Comparison of ENCODE assay signal across 1 cellular context in the genomic region with DNA sequence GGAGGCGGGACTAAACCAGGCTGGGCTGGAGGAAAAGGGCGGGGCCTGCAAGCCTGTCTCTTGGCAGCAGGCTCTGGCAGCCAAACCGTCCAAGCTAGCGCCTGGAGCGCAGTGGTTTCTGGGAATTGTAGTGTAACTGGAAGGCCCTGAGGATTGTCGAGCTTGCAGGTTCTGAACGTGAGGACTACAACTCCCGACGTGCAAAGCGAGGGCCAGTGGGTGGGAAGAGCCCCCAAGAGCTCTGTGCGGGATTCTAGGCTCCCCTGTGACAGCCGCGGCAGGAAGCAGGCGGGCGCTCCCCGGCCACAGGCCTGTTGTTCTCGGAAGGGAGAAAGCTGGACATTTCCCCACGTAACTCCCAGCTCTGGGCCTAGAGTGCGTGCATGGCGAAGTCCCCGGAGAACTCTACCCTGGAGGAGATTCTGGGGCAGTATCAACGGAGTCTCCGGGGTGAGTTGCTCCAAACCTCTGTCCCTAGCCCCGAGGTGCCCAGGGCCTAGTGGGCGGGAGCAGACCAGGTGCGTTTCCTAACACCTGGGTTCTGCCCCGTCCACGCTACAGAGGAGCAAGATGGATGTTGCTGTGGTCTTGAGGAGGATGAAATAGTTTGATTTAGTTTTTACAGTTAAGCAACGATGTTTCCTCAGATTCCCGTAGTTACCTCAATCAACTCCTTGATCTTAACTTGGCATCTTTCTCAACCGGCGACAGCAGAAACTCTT.
A peak's percentile ranks its signal among the peaks of the same experiment; 100 is the strongest.
TF ChIP-seq lines count a peak whose summit lies in the region.

A gene (plus strand): TSS at position 251 of the 722 bp plus-strand sequence. CDS start 133 bp downstream, at position 384.

TF ChIP-seq in K562, 482 proteins besides CTCF, POLR2A, EP300 and RAD21 (continued from another document and continues in another):
- TF ChIP-seq, protein P1, sequence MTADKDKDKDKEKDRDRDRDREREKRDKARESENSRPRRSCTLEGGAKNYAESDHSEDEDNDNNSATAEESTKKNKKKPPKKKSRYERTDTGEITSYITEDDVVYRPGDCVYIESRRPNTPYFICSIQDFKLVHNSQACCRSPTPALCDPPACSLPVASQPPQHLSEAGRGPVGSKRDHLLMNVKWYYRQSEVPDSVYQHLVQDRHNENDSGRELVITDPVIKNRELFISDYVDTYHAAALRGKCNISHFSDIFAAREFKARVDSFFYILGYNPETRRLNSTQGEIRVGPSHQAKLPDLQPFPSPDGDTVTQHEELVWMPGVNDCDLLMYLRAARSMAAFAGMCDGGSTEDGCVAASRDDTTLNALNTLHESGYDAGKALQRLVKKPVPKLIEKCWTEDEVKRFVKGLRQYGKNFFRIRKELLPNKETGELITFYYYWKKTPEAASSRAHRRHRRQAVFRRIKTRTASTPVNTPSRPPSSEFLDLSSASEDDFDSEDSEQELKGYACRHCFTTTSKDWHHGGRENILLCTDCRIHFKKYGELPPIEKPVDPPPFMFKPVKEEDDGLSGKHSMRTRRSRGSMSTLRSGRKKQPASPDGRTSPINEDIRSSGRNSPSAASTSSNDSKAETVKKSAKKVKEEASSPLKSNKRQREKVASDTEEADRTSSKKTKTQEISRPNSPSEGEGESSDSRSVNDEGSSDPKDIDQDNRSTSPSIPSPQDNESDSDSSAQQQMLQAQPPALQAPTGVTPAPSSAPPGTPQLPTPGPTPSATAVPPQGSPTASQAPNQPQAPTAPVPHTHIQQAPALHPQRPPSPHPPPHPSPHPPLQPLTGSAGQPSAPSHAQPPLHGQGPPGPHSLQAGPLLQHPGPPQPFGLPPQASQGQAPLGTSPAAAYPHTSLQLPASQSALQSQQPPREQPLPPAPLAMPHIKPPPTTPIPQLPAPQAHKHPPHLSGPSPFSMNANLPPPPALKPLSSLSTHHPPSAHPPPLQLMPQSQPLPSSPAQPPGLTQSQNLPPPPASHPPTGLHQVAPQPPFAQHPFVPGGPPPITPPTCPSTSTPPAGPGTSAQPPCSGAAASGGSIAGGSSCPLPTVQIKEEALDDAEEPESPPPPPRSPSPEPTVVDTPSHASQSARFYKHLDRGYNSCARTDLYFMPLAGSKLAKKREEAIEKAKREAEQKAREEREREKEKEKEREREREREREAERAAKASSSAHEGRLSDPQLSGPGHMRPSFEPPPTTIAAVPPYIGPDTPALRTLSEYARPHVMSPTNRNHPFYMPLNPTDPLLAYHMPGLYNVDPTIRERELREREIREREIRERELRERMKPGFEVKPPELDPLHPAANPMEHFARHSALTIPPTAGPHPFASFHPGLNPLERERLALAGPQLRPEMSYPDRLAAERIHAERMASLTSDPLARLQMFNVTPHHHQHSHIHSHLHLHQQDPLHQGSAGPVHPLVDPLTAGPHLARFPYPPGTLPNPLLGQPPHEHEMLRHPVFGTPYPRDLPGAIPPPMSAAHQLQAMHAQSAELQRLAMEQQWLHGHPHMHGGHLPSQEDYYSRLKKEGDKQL (CRISPR knock-in tag; IDR thresholded peaks at IDR 0.05; ENCODE audit: borderline replicate concordance) = no peak
- TF ChIP-seq ZNF584 (CRISPR knock-in tag; IDR thresholded peaks at IDR 0.05; ENCODE audit: low read depth) (no peak), ZKSCAN8 (CRISPR knock-in tag; IDR thresholded peaks at IDR 0.05) (no peak), EGR1 (conservative IDR thresholded peaks at IDR 0.05) (peak; percentile 88), ZEB2 (IDR thresholded peaks at IDR 0.05) (peak; percentile 94), ESRRB (CRISPR knock-in tag; IDR thresholded peaks at IDR 0.05; ENCODE audit: borderline replicate concordance) (0 out of 2 replicates have a peak, but pooled peaks have one; percentile 30), FOXA3 (CRISPR knock-in tag; conservative IDR thresholded peaks at IDR 0.05 in 1 of 2, IDR thresholded peaks at IDR 0.05 in 1 of 2) (no peak), GTF2F1 (IDR thresholded peaks at IDR 0.05; ENCODE audit: low read depth, low read length) (peak; percentile 62; the same call in 1 of the 2 replicates), PHF20 (IDR thresholded peaks at IDR 0.05; ENCODE audit: partially characterized antibody) (peak; percentile 83), ATF7 (IDR thresholded peaks at IDR 0.05) (peak; percentile 65), XRCC3 (IDR thresholded peaks at IDR 0.05) (no peak), ZNF239 (CRISPR knock-in tag; IDR thresholded peaks at IDR 0.05) (peak; percentile 42; the same call in 1 of the 2 replicates), SREBF2 (CRISPR knock-in tag; IDR thresholded peaks at IDR 0.05) (no peak), ELF2 (CRISPR knock-in tag; IDR thresholded peaks at IDR 0.05) (peak; percentile 52; the same call in 1 of the 2 replicates), ZNF316 (IDR thresholded peaks at IDR 0.05) (peak; percentile 96), RBM14 (IDR thresholded peaks at IDR 0.05; ENCODE audit: borderline replicate concordance, insufficient read depth, low read depth, low read length) (no peak), MECOM (CRISPR knock-in tag; IDR thresholded peaks at IDR 0.05) (no peak), TAF7 (tag; IDR thresholded peaks at IDR 0.05) (0 out of 2 replicates have a peak, but pooled peaks have one; percentile 34), MEIS2 (IDR thresholded peaks at IDR 0.05; ENCODE audit: partially characterized antibody) (peak; percentile 16), RCOR1 (IDR thresholded peaks at IDR 0.05; ENCODE audit: borderline replicate concordance in 1 of 2, low read depth in 2 of 2, low read length in 2 of 2) (0 out of 4 replicates have a peak, but pooled peaks of 1 of the 2 experiments have one; percentile 9), LEF1 (IDR thresholded peaks at IDR 0.05) (no peak), KDM5B (IDR thresholded peaks at IDR 0.05; ENCODE audit: insufficient replicate concordance, low read depth, low read length) (peak; percentile 73)
- TF ChIP-seq, protein P2, sequence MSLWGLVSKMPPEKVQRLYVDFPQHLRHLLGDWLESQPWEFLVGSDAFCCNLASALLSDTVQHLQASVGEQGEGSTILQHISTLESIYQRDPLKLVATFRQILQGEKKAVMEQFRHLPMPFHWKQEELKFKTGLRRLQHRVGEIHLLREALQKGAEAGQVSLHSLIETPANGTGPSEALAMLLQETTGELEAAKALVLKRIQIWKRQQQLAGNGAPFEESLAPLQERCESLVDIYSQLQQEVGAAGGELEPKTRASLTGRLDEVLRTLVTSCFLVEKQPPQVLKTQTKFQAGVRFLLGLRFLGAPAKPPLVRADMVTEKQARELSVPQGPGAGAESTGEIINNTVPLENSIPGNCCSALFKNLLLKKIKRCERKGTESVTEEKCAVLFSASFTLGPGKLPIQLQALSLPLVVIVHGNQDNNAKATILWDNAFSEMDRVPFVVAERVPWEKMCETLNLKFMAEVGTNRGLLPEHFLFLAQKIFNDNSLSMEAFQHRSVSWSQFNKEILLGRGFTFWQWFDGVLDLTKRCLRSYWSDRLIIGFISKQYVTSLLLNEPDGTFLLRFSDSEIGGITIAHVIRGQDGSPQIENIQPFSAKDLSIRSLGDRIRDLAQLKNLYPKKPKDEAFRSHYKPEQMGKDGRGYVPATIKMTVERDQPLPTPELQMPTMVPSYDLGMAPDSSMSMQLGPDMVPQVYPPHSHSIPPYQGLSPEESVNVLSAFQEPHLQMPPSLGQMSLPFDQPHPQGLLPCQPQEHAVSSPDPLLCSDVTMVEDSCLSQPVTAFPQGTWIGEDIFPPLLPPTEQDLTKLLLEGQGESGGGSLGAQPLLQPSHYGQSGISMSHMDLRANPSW (CRISPR knock-in tag; IDR thresholded peaks at IDR 0.05) = no peak
- TF ChIP-seq, protein P3, sequence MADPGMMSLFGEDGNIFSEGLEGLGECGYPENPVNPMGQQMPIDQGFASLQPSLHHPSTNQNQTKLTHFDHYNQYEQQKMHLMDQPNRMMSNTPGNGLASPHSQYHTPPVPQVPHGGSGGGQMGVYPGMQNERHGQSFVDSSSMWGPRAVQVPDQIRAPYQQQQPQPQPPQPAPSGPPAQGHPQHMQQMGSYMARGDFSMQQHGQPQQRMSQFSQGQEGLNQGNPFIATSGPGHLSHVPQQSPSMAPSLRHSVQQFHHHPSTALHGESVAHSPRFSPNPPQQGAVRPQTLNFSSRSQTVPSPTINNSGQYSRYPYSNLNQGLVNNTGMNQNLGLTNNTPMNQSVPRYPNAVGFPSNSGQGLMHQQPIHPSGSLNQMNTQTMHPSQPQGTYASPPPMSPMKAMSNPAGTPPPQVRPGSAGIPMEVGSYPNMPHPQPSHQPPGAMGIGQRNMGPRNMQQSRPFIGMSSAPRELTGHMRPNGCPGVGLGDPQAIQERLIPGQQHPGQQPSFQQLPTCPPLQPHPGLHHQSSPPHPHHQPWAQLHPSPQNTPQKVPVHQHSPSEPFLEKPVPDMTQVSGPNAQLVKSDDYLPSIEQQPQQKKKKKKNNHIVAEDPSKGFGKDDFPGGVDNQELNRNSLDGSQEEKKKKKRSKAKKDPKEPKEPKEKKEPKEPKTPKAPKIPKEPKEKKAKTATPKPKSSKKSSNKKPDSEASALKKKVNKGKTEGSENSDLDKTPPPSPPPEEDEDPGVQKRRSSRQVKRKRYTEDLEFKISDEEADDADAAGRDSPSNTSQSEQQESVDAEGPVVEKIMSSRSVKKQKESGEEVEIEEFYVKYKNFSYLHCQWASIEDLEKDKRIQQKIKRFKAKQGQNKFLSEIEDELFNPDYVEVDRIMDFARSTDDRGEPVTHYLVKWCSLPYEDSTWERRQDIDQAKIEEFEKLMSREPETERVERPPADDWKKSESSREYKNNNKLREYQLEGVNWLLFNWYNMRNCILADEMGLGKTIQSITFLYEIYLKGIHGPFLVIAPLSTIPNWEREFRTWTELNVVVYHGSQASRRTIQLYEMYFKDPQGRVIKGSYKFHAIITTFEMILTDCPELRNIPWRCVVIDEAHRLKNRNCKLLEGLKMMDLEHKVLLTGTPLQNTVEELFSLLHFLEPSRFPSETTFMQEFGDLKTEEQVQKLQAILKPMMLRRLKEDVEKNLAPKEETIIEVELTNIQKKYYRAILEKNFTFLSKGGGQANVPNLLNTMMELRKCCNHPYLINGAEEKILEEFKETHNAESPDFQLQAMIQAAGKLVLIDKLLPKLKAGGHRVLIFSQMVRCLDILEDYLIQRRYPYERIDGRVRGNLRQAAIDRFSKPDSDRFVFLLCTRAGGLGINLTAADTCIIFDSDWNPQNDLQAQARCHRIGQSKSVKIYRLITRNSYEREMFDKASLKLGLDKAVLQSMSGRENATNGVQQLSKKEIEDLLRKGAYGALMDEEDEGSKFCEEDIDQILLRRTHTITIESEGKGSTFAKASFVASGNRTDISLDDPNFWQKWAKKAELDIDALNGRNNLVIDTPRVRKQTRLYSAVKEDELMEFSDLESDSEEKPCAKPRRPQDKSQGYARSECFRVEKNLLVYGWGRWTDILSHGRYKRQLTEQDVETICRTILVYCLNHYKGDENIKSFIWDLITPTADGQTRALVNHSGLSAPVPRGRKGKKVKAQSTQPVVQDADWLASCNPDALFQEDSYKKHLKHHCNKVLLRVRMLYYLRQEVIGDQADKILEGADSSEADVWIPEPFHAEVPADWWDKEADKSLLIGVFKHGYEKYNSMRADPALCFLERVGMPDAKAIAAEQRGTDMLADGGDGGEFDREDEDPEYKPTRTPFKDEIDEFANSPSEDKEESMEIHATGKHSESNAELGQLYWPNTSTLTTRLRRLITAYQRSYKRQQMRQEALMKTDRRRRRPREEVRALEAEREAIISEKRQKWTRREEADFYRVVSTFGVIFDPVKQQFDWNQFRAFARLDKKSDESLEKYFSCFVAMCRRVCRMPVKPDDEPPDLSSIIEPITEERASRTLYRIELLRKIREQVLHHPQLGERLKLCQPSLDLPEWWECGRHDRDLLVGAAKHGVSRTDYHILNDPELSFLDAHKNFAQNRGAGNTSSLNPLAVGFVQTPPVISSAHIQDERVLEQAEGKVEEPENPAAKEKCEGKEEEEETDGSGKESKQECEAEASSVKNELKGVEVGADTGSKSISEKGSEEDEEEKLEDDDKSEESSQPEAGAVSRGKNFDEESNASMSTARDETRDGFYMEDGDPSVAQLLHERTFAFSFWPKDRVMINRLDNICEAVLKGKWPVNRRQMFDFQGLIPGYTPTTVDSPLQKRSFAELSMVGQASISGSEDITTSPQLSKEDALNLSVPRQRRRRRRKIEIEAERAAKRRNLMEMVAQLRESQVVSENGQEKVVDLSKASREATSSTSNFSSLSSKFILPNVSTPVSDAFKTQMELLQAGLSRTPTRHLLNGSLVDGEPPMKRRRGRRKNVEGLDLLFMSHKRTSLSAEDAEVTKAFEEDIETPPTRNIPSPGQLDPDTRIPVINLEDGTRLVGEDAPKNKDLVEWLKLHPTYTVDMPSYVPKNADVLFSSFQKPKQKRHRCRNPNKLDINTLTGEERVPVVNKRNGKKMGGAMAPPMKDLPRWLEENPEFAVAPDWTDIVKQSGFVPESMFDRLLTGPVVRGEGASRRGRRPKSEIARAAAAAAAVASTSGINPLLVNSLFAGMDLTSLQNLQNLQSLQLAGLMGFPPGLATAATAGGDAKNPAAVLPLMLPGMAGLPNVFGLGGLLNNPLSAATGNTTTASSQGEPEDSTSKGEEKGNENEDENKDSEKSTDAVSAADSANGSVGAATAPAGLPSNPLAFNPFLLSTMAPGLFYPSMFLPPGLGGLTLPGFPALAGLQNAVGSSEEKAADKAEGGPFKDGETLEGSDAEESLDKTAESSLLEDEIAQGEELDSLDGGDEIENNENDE (IDR thresholded peaks at IDR 0.05; ENCODE audit: low read depth, low read length) = peak; percentile 10
- TF ChIP-seq, protein P4, sequence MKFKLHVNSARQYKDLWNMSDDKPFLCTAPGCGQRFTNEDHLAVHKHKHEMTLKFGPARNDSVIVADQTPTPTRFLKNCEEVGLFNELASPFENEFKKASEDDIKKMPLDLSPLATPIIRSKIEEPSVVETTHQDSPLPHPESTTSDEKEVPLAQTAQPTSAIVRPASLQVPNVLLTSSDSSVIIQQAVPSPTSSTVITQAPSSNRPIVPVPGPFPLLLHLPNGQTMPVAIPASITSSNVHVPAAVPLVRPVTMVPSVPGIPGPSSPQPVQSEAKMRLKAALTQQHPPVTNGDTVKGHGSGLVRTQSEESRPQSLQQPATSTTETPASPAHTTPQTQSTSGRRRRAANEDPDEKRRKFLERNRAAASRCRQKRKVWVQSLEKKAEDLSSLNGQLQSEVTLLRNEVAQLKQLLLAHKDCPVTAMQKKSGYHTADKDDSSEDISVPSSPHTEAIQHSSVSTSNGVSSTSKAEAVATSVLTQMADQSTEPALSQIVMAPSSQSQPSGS (CRISPR knock-in tag; IDR thresholded peaks at IDR 0.05) = no peak
- TF ChIP-seq, protein P5, sequence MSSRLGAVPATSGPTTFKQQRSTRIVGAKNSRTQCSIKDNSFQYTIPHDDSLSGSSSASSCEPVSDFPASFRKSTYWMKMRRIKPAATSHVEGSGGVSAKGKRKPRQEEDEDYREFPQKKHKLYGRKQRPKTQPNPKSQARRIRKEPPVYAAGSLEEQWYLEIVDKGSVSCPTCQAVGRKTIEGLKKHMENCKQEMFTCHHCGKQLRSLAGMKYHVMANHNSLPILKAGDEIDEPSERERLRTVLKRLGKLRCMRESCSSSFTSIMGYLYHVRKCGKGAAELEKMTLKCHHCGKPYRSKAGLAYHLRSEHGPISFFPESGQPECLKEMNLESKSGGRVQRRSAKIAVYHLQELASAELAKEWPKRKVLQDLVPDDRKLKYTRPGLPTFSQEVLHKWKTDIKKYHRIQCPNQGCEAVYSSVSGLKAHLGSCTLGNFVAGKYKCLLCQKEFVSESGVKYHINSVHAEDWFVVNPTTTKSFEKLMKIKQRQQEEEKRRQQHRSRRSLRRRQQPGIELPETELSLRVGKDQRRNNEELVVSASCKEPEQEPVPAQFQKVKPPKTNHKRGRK (tag; IDR thresholded peaks at IDR 0.05) = no peak
- TF ChIP-seq, protein P6, sequence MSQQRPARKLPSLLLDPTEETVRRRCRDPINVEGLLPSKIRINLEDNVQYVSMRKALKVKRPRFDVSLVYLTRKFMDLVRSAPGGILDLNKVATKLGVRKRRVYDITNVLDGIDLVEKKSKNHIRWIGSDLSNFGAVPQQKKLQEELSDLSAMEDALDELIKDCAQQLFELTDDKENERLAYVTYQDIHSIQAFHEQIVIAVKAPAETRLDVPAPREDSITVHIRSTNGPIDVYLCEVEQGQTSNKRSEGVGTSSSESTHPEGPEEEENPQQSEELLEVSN (IDR thresholded peaks at IDR 0.05; ENCODE audit: borderline replicate concordance in 1 of 2, extremely low read depth in 1 of 2, insufficient read depth in 1 of 2, insufficient read length in 1 of 2, low read depth in 1 of 2, low read length in 1 of 2, poor library complexity in 1 of 2, severe bottlenecking in 1 of 2) = peak; percentile 51 to 71
